ENCODE assay signal across 14 cellular contexts in the genomic region with DNA sequence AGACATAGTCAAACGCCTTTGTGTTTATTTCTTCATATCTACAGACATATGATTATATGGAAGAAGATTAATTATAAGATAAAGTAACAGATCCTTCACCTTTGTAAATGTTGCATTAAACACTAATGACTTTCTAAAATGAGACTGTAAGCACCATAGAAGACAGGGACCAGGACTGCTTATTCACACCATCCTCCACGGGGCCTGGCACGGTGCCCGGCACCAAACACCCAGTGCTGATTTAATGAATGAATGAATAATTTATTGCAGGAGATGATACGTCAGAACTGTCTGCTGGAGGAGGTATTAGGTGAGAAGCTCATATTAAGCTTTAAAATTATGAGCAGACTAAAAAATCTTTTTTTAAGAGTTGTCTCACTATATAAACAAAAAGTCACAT.
DNase-seq lines count a peak whose midpoint lies in the region; ATAC-seq, FAIRE-seq and TF ChIP-seq lines count a peak whose summit lies in the region.
"Had no signal": no experiment of that assay in that cellular context is flagged by ENCODE, and none has a peak within 500 bp of the region (broad histone marks: within the 10 kb centered on the region; RNA-seq: fewer than 3 reads in every experiment).

No MANE protein-coding gene starts in this region.

- H3K27me3 ChIP-seq in prostate gland (replicated peaks; ENCODE audit: insufficient read depth) (no peaks in the 10 kb centered on the region), small intestine (ENCODE audit: control insufficient read depth in 2 of 2, insufficient read depth in 2 of 2, low read length in 2 of 2) (no peaks in the 10 kb centered on the region), neuronal stem cell (ENCODE audit: control insufficient read depth in 3 of 3, insufficient read depth in 3 of 3, low read depth in 1 of 3, low read length in 3 of 3) (no peaks in the 10 kb centered on the region)
- H3K27me3 ChIP-seq: ascending aorta, heart left ventricle had no signal

- H2BK120ac ChIP-seq in neuronal stem cell (ENCODE audit: low read depth, low read length), result no peak overlapping the region

- H3K4me1 ChIP-seq in prostate gland (replicated peaks), result no peaks in the 10 kb centered on the region
- H3K4me1 ChIP-seq in small intestine (ENCODE audit: control insufficient read depth in 2 of 2, insufficient read depth in 1 of 2, low read depth in 1 of 2, low read length in 1 of 2), result no peaks in the 10 kb centered on the region
- H3K4me1 ChIP-seq in neuronal stem cell (ENCODE audit: control insufficient read depth in 2 of 2, insufficient read depth in 1 of 2, low read depth in 1 of 2, low read length in 2 of 2), result peaks cover 22 to 24% of the 10 kb centered on the region in 2 donors
- H3K4me1 ChIP-seq: ascending aorta had no signal

- no peak overlapping the region for H4K91ac ChIP-seq in neuronal stem cell (ENCODE audit: low read depth, low read length, poor library complexity)

- DNase-seq in Daoy (ENCODE audit: low read depth) (peak; percentile 32), NCI-H2029 treated with DMSO at 0.1 percent for 48 hours (lab: John Stamatoyannopoulos, UW) (peak; percentile 47), epithelial cell of prostate (ENCODE audit: low read depth, low spot score) (no peak), prostate gland (ENCODE audit: low spot score) (no peak), small intestine (no peak), neuronal stem cell (ENCODE audit: low spot score) (no peak)
- DNase-seq in activated naive CD4-positive, alpha-beta T cell treated with anti-CD3 and anti-CD28 coated beads, Interleukin-2, amount 50 U/mL, for 16 hours, result no peak
- DNase-seq: activated CD4-positive, alpha-beta T cell treated with anti-CD3 and anti-CD28 coated beads, Interleukin-2, amount 50 U/mL, for 1 hour; CD4-positive, alpha-beta memory T cell; effector memory CD4-positive, alpha-beta T cell; natural killer cell had no signal

- H3K4me3 ChIP-seq in prostate gland (no peak overlapping the region), small intestine (ENCODE audit: low read depth in 1 of 2, low read length in 2 of 2) (no peak overlapping the region), neuronal stem cell (ENCODE audit: low read length in 2 of 2) (no peak overlapping the region)
- H3K4me3 ChIP-seq: ascending aorta, heart left ventricle had no signal

- H3K23ac ChIP-seq in neuronal stem cell (ENCODE audit: low read depth, low read length, poor library complexity), result no peak overlapping the region

- ATAC-seq in HG03442 (IDR thresholded peaks at IDR 0.05; ENCODE audit: unreplicated experiment), result no peak
- ATAC-seq: natural killer cell had no signal

- FAIRE-seq in small intestine (lab: Jason Lieb, UNC), result no peak

- no peak overlapping the region for H3K14ac ChIP-seq in neuronal stem cell (ENCODE audit: low read length)

- H3K27ac ChIP-seq in epithelial cell of prostate, result peak overlapping the region; percentile 3
- peak overlapping the region; percentile 37 to 54 for H3K27ac ChIP-seq in prostate gland
- H3K27ac ChIP-seq in small intestine (ENCODE audit: low read depth in 1 of 2, low read length in 1 of 2), result no peak overlapping the region
- no peak overlapping the region for H3K27ac ChIP-seq in neuronal stem cell (replicated peaks; ENCODE audit: low read length)
- H3K27ac ChIP-seq: ascending aorta had no signal

- H3K36me3 ChIP-seq in prostate gland, result no peaks in the 10 kb centered on the region
- peaks cover 0 to 2% of the 10 kb centered on the region in 2 donors for H3K36me3 ChIP-seq in small intestine (ENCODE audit: control insufficient read depth in 2 of 2, insufficient read depth in 2 of 2, low read length in 2 of 2)
- no peaks in the 10 kb centered on the region for H3K36me3 ChIP-seq in neuronal stem cell (replicated peaks in 1 of 2; ENCODE audit: control insufficient read depth in 2 of 2, insufficient read depth in 2 of 2, low read length in 2 of 2)
- H3K36me3 ChIP-seq: ascending aorta, heart left ventricle had no signal

- H3K9me3 ChIP-seq in prostate gland (no peaks in the 10 kb centered on the region), small intestine (ENCODE audit: control insufficient read depth, low read depth) (no peaks in the 10 kb centered on the region), neuronal stem cell (replicated peaks in 1 of 2; ENCODE audit: control insufficient read depth in 2 of 2, insufficient read depth in 1 of 2, low read depth in 1 of 2, low read length in 2 of 2) (peaks cover 0 to 16% of the 10 kb centered on the region in 2 donors)
- H3K9me3 ChIP-seq: ascending aorta, heart left ventricle had no signal

- no peak overlapping the region for H2BK12ac ChIP-seq in neuronal stem cell (ENCODE audit: low read length)

- H3K4me2 ChIP-seq in neuronal stem cell (ENCODE audit: insufficient read depth, low read length, poor library complexity, severe bottlenecking), result no peak overlapping the region

- no peak for TF ChIP-seq POLR2A in prostate gland (IDR thresholded peaks at IDR 0.05)

- no peak overlapping the region for H2BK15ac ChIP-seq in neuronal stem cell (ENCODE audit: low read length)

- no peak overlapping the region for H2BK5ac ChIP-seq in neuronal stem cell (ENCODE audit: low read length)

- 50% methylated on average over 5 of the region's 5 CpGs for WGBS in prostate gland
- WGBS in small intestine, 3 donors, result 59 to 76% (median 70%) methylated on average over 5 of the region's 5 CpGs
- WGBS in neuronal stem cell (ENCODE audit: extremely low coverage in 2 of 2, insufficient read length in 2 of 2, insufficient replicate concordance in 1 of 2), 2 donors, result no CpG with 5 or more reads among the region's 5 CpGs

- H2AFZ ChIP-seq in neuronal stem cell (ENCODE audit: low read length), result no peak overlapping the region

- no peak for TF ChIP-seq CTCF in prostate gland (IDR thresholded peaks at IDR 0.05)

- H3K9ac ChIP-seq in neuronal stem cell (ENCODE audit: low read depth, low read length, poor library complexity), result no peak overlapping the region

- H4K8ac ChIP-seq in neuronal stem cell (ENCODE audit: low read depth, low read length), result no peak overlapping the region

- no peaks in the 10 kb centered on the region for H3K79me1 ChIP-seq in neuronal stem cell (ENCODE audit: low read depth, low read length)

- H2AK5ac ChIP-seq in neuronal stem cell (ENCODE audit: low read depth, low read length), result no peak overlapping the region

- H3K18ac ChIP-seq in neuronal stem cell (ENCODE audit: low read length), result no peak overlapping the region

- intact Hi-C loops in prostate gland (cut with DNase I), result no loop called here

- H3K4ac ChIP-seq in neuronal stem cell (ENCODE audit: low read length), result no peak overlapping the region

Comparison
In these comparisons a context has a peak if more than half of its experiments do, and no peak if none do; other contexts are left out.
1. DNase-seq: peak in Daoy (single experiment) and NCI-H2029 treated with DMSO at 0.1 percent for 48 hours (single experiment); none in epithelial cell of prostate (single experiment), prostate gland (single experiment), activated naive CD4-positive, alpha-beta T cell treated with anti-CD3 and anti-CD28 coated beads, Interleukin-2, amount 50 U/mL, for 16 hours (single experiment), small intestine (single experiment) and neuronal stem cell (single experiment).
2. H3K27ac ChIP-seq: peak in epithelial cell of prostate (single experiment) and prostate gland (2 of 2); none in small intestine (0 of 2) and neuronal stem cell (single experiment).